10 cellular contexts compared by ENCODE assay signal in the genomic region with DNA sequence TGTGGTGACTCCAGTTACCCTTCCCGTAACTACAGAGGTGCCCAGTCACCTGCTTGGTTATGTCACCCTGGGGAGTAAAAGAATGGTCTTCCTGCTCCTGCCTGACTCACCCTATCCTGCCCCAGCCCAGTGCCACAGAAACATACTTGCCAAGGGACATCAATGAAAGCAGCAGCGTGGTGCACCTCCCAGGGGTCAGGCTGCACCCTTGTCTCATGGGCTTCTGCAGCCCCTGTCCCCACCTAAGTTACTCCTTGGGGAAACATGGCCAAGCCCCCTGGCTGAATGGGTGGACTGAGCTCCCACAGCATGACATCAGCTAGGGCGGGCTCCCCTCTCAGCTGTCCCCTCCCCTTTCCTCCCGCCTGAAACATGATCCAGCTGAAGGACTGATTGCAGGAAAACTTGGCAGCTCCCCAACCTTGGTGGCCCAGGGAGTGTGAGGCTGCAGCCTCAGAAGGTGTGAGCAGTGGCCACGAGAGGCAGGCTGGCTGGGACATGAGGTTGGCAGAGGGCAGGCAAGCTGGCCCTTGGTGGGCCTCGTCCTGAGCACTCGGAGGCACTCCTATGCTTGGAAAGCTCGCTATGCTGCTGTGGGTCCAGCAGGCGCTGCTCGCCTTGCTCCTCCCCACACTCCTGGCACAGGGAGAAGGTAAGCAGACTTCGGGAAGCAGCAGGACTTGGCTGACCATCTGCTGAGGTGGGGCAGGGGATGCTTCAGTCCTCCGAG. TPM values are rescaled to one million over a fixed set of nuclear protein-coding genes. Genes with fewer than 3 reads are reported as not detected.
DNase-seq lines count a peak whose midpoint lies in the region; ATAC-seq and TF ChIP-seq lines count a peak whose summit lies in the region.
"Had no signal": no experiment of that assay in that cellular context is flagged by ENCODE, and none has a peak within 500 bp of the region (broad histone marks: within the 10 kb centered on the region; RNA-seq: fewer than 3 reads in every experiment).

A gene (plus strand): TSS at position 368 of the 730 bp plus-strand sequence. CDS start 218 bp downstream, at position 586.

- H3K27ac Mint-ChIP-seq in stimulated activated memory B cell treated with anti-CD40 and anti-IgM and Interleukin-4, amounts not matched to agents 10 μg/mL and 1 μg/mL and 100 μg/mL, for 72 hours, result peak within 1 kb of the TSS; percentile 90
- no peak within 1 kb of the TSS for H3K27ac Mint-ChIP-seq in activated CD4-positive, alpha-beta T cell treated with anti-CD3 and anti-CD28 coated beads for 36 hours

- H3K27me3 ChIP-seq in IMR-90 (ENCODE audit: control insufficient read depth, insufficient read depth, low read length) (peaks cover 2% of the 10 kb centered on the region; the same call in 1 of the 2 replicates), cardiac muscle cell (no peaks in the 10 kb centered on the region), ascending aorta (no peaks in the 10 kb centered on the region)

- H3K9me3 ChIP-seq in IMR-90 (ENCODE audit: control insufficient read depth, insufficient read depth, low read length), result no peaks in the 10 kb centered on the region
- H3K9me3 ChIP-seq in cardiac muscle cell (ENCODE audit: low read depth), result no peaks in the 10 kb centered on the region
- H3K9me3 ChIP-seq in ascending aorta, result no peaks in the 10 kb centered on the region

- in situ Hi-C loops in IMR-90 (cut with MboI; ENCODE audit: low sequenced_read_pairs), result no loop called here

- no peaks in the 10 kb centered on the region for H3K36me3 ChIP-seq in IMR-90 (ENCODE audit: control insufficient read depth, insufficient read depth, low read length)
- no peaks in the 10 kb centered on the region for H3K36me3 ChIP-seq in cardiac muscle cell
- no peaks in the 10 kb centered on the region for H3K36me3 ChIP-seq in ascending aorta

- no TSS peak for BruUV-seq in IMR-90 (replicated peaks; lab: Mats Ljungman, UMichigan)

- no peak within 1 kb of the TSS for H4K5ac ChIP-seq in IMR-90 (ENCODE audit: low read depth, low read length)

- no peaks in the 10 kb centered on the region for H3K9me3 Mint-ChIP-seq in stimulated activated memory B cell treated with anti-CD40 and anti-IgM and Interleukin-4, amounts not matched to agents 10 μg/mL and 1 μg/mL and 100 μg/mL, for 72 hours
- no peaks in the 10 kb centered on the region for H3K9me3 Mint-ChIP-seq in activated CD4-positive, alpha-beta T cell treated with anti-CD3 and anti-CD28 coated beads for 36 hours (ENCODE audit: low read depth)

- H4K8ac ChIP-seq in IMR-90 (ENCODE audit: low read depth in 2 of 2, low read length in 2 of 2), result no peak within 1 kb of the TSS

- peaks cover 80% of the 10 kb centered on the region for H3K4me1 Mint-ChIP-seq in stimulated activated memory B cell treated with anti-CD40 and anti-IgM and Interleukin-4, amounts not matched to agents 10 μg/mL and 1 μg/mL and 100 μg/mL, for 72 hours
- no peaks in the 10 kb centered on the region for H3K4me1 Mint-ChIP-seq in activated CD4-positive, alpha-beta T cell treated with anti-CD3 and anti-CD28 coated beads for 36 hours

- no peaks in the 10 kb centered on the region for H3K36me3 Mint-ChIP-seq in stimulated activated memory B cell treated with anti-CD40 and anti-IgM and Interleukin-4, amounts not matched to agents 10 μg/mL and 1 μg/mL and 100 μg/mL, for 72 hours
- no peaks in the 10 kb centered on the region for H3K36me3 Mint-ChIP-seq in activated CD4-positive, alpha-beta T cell treated with anti-CD3 and anti-CD28 coated beads for 36 hours (ENCODE audit: low read depth)

- H3K79me1 ChIP-seq in IMR-90 (ENCODE audit: low read depth in 1 of 2, low read length in 2 of 2), result no peaks in the 10 kb centered on the region

- no peak within 1 kb of the TSS for H3K9ac ChIP-seq in IMR-90 (ENCODE audit: low read depth, low read length)

- no peak for TF ChIP-seq RAD21 in IMR-90 (IDR thresholded peaks at IDR 0.05; ENCODE audit: low read length)

- no peak within 1 kb of the TSS for H2BK5ac ChIP-seq in IMR-90 (ENCODE audit: low read depth, low read length, poor library complexity, severe bottlenecking)

- no CpG with 5 or more reads among the region's 12 CpGs for WGBS in IMR-90 (ENCODE audit: extremely low coverage in 2 of 2, insufficient read length in 1 of 2), 2 experiments

- H3K14ac ChIP-seq in IMR-90 (replicated peaks; ENCODE audit: low read depth, low read length), result no peak within 1 kb of the TSS

- no peak within 1 kb of the TSS for H3K4me3 ChIP-seq in IMR-90 (ENCODE audit: insufficient read depth, low read depth, low read length)
- no peak within 1 kb of the TSS for H3K4me3 ChIP-seq in cardiac muscle cell
- H3K4me3 ChIP-seq in ascending aorta, result no peak within 1 kb of the TSS
- H3K4me3 ChIP-seq: SK-N-MC had no signal

- H3K9me1 ChIP-seq in IMR-90 (ENCODE audit: insufficient read depth, low read length), result no peaks in the 10 kb centered on the region

- H2BK120ac ChIP-seq in IMR-90 (ENCODE audit: low read depth, low read length), result no peak within 1 kb of the TSS

- H2BK20ac ChIP-seq in IMR-90 (ENCODE audit: low read depth, low read length), result no peak within 1 kb of the TSS

- TF ChIP-seq POLR2A in IMR-90 (IDR thresholded peaks at IDR 0.05; ENCODE audit: low read depth, low read length), result no peak

- no peaks in the 10 kb centered on the region for H4K20me1 ChIP-seq in IMR-90 (ENCODE audit: insufficient read depth, low read length)

- CTCF ChIA-PET in IMR-90 (lab: Yijun Ruan, JAX), result no interaction called here
- CTCF ChIA-PET in activated CD4-positive, alpha-beta T cell treated with anti-CD3 and anti-CD28 coated beads for 36 hours (lab: Charles Lee), result interaction anchor here (2.1 kb wide), 1 partner anchor 19 kb away, joined by 8 read pairs; no protein-coding TSS in a partner anchor

- POLR2A ChIA-PET in IMR-90 (lab: Charles Lee; ENCODE audit: unreplicated experiment), result no interaction called here
- POLR2A ChIA-PET in activated CD4-positive, alpha-beta T cell treated with anti-CD3 and anti-CD28 coated beads for 36 hours (lab: Charles Lee), result no interaction called here

- peak within 1 kb of the TSS; percentile 21 for H3K4me3 Mint-ChIP-seq in stimulated activated memory B cell treated with anti-CD40 and anti-IgM and Interleukin-4, amounts not matched to agents 10 μg/mL and 1 μg/mL and 100 μg/mL, for 72 hours
- no peak within 1 kb of the TSS for H3K4me3 Mint-ChIP-seq in activated CD4-positive, alpha-beta T cell treated with anti-CD3 and anti-CD28 coated beads for 36 hours

- H3K27ac ChIP-seq in IMR-90 (ENCODE audit: insufficient read depth, low read length), result no peak within 1 kb of the TSS
- no peak within 1 kb of the TSS for H3K27ac ChIP-seq in cardiac muscle cell
- no peak within 1 kb of the TSS for H3K27ac ChIP-seq in ascending aorta
- H3K27ac ChIP-seq: SK-N-MC had no signal

- no peak within 1 kb of the TSS for H3K23ac ChIP-seq in IMR-90 (ENCODE audit: low read depth, low read length)

- no peak within 1 kb of the TSS for H2BK15ac ChIP-seq in IMR-90 (ENCODE audit: low read depth, low read length)

- H2AK5ac ChIP-seq in IMR-90 (ENCODE audit: low read depth, low read length), result no peak within 1 kb of the TSS

- H3K4me1 ChIP-seq in IMR-90 (ENCODE audit: control insufficient read depth, insufficient read depth, low read length) (no peaks in the 10 kb centered on the region), cardiac muscle cell (ENCODE audit: low read depth) (peaks cover 5% of the 10 kb centered on the region), ascending aorta (no peaks in the 10 kb centered on the region)

- no peak within 1 kb of the TSS for H2AK9ac ChIP-seq in IMR-90 (replicated peaks; ENCODE audit: low read depth, low read length, poor library complexity)

- H3K56ac ChIP-seq in IMR-90 (ENCODE audit: extremely low read depth, insufficient read depth, low read length), result no peak within 1 kb of the TSS

- TF ChIP-seq CTCF in IMR-90 (conservative IDR thresholded peaks at IDR 0.05; ENCODE audit: low read depth, low read length) (no peak), cardiac muscle cell (IDR thresholded peaks at IDR 0.05; ENCODE audit: low read depth, low read length) (no peak), ascending aorta (IDR thresholded peaks at IDR 0.05) (no peak)

- H2AFZ ChIP-seq in IMR-90 (replicated peaks; ENCODE audit: low read length, poor library complexity), result peak within 1 kb of the TSS; percentile 51

- H4K91ac ChIP-seq in IMR-90 (ENCODE audit: insufficient read depth, low read depth, low read length), result no peak within 1 kb of the TSS

- H3K27me3 Mint-ChIP-seq in stimulated activated memory B cell treated with anti-CD40 and anti-IgM and Interleukin-4, amounts not matched to agents 10 μg/mL and 1 μg/mL and 100 μg/mL, for 72 hours, result no peaks in the 10 kb centered on the region
- peaks cover 3% of the 10 kb centered on the region for H3K27me3 Mint-ChIP-seq in activated CD4-positive, alpha-beta T cell treated with anti-CD3 and anti-CD28 coated beads for 36 hours

- DNase-seq in IMR-90 (no peak), NCI-H82 (lab: John Stamatoyannopoulos, UW) (peak; percentile 89), cardiac muscle cell (ENCODE audit: low read depth in 1 of 2, low spot score in 1 of 2) (peak; percentile 52 to 95), ascending aorta (ENCODE audit: low spot score in 2 of 2) (no peak), AG08396 (ENCODE audit: low spot score) (no peak)
- no peak for DNase-seq in activated CD4-positive, alpha-beta T cell treated with anti-CD3 and anti-CD28 coated beads for 36 hours

- no peak within 1 kb of the TSS for H3K4ac ChIP-seq in IMR-90 (ENCODE audit: low read depth, low read length)

- H3K18ac ChIP-seq in IMR-90 (ENCODE audit: low read depth, low read length), result no peak within 1 kb of the TSS

- intact Hi-C loops in IMR-90 (cut with micrococcal nuclease) (no loop called here), ascending aorta (cut with DNase I) (no loop called here)
- intact Hi-C loops in activated CD4-positive, alpha-beta T cell treated with anti-CD3 and anti-CD28 coated beads for 36 hours (cut with DNase I, micrococcal nuclease), result no loop called here

- dilution Hi-C loops in IMR-90 (cut with HindIII; ENCODE audit: low sequenced_read_pairs, unreplicated experiment), result no loop called here

- H3K4me2 ChIP-seq in IMR-90 (ENCODE audit: low read depth, low read length), result no peak within 1 kb of the TSS

- no peak; the same call in 1 of the 2 replicates for ATAC-seq in IMR-90 (ENCODE audit: low read depth)
- no peak for ATAC-seq in stimulated activated memory B cell treated with anti-CD40 and anti-IgM and Interleukin-4, amounts not matched to agents 10 μg/mL and 1 μg/mL and 100 μg/mL, for 72 hours
- no peak for ATAC-seq in activated CD4-positive, alpha-beta T cell treated with anti-CD3 and anti-CD28 coated beads for 36 hours
- no peak for ATAC-seq in HG03378 (IDR thresholded peaks at IDR 0.05; ENCODE audit: unreplicated experiment)

RNA-seq across cellular contexts. Expression of the gene that starts here (rescaled TPM):
- not detected in 2 replicates for total RNA-seq in IMR-90 (2012; rRNA removed)
- polyA plus RNA-seq in IMR-90 (2012; rRNA removed), result not detected in 2 replicates
- not detected in 2 replicates for polyA plus RNA-seq in IMR-90 (2012; cell fraction: cytosol; rRNA removed)
- not detected in 2 replicates for polyA plus RNA-seq in IMR-90 (2012; cell fraction: nucleus; rRNA removed; ENCODE audit: low replicate concordance)
- 0.24 TPM in 1 of 2 replicates, not detected in the other for total RNA-seq in cardiac muscle cell
- polyA plus RNA-seq in cardiac muscle cell, result not detected in 2 replicates
- total RNA-seq in activated CD4-positive, alpha-beta T cell treated with anti-CD3 and anti-CD28 coated beads for 36 hours, result not detected
- total RNA-seq in ascending aorta, result not detected
- total RNA-seq: skeletal muscle tissue had no signal

Comparison
In these comparisons a context has a peak if more than half of its experiments do, and no peak if none do; other contexts are left out.
1. Peak in DNase-seq in cardiac muscle cell; RNA of the gene not detected or under 1 TPM.